8 cellular contexts compared by ENCODE assay signal in genomic region chr7:3042861-3043489, GRCh38.
DNase-seq lines count a peak whose midpoint lies in the region; ATAC-seq and TF ChIP-seq lines count a peak whose summit lies in the region.

No MANE protein-coding gene starts in this region.

- peak; percentile 35 to 65 (median 56) for DNase-seq in T-helper 1 cell
- DNase-seq in choroid plexus epithelial cell (ENCODE audit: low read depth) = no peak
- peak; percentile 59 for DNase-seq in stimulated activated CD4-positive, alpha-beta T cell treated with anti-CD3 and anti-CD28 coated beads, Interleukin-12 subunit alpha, Interleukin-12 subunit beta, amount 100 ng/mL, for 4 hours
- no peak for DNase-seq in hippocampal formation (lab: John Stamatoyannopoulos, UW)
- no peak for DNase-seq in 8988T
- DNase-seq in UCSD-AML1 (lab: John Stamatoyannopoulos, UW; ENCODE audit: unreplicated experiment) = no peak

- peak overlapping the region; percentile 47 for H3K4me3 ChIP-seq in choroid plexus epithelial cell (ENCODE audit: low read depth, low read length)

- peak; percentile 87 for ATAC-seq in GM18499 (IDR thresholded peaks at IDR 0.05; ENCODE audit: insufficient read depth, unreplicated experiment)
- ATAC-seq in HG02763 (IDR thresholded peaks at IDR 0.05; ENCODE audit: unreplicated experiment) = peak; percentile 72

- no peak for TF ChIP-seq CTCF in choroid plexus epithelial cell (conservative IDR thresholded peaks at IDR 0.05; ENCODE audit: low read depth, low read length)

Comparison
In these comparisons a context has a peak if more than half of its experiments do, and no peak if none do; other contexts are left out.
1. DNase-seq: peak in T-helper 1 cell (5 of 5) and stimulated activated CD4-positive, alpha-beta T cell treated with anti-CD3 and anti-CD28 coated beads, Interleukin-12 subunit alpha, Interleukin-12 subunit beta, amount 100 ng/mL, for 4 hours (single experiment); none in choroid plexus epithelial cell (single experiment), hippocampal formation (0 of 2), 8988T (single experiment) and UCSD-AML1 (single experiment).